21 cellular contexts compared by ENCODE assay signal in the genomic region with DNA sequence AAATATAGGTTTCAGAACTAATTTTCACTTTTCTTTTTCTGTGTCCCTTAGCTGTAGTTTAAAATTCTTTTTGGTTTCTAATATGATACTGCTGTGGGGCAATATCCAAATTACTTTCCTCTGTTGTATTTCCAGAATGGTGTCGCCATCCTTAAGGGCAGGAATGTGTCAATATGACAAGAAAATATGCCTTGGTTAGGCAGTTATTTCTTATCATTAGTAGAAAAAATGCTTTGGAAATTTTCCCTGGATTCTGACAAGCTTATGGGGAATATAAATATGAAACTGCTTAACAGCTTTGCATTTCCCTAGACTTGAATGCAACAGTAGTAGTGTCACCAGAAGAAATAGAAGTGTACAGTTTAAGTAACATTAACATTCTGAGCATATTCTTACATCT. TPM values are rescaled to one million over a fixed set of nuclear protein-coding genes. Genes with fewer than 3 reads are reported as not detected.
"Had no signal": no experiment of that assay in that cellular context is flagged by ENCODE, and none has a peak within 500 bp of the region (broad histone marks: within the 10 kb centered on the region; RNA-seq: fewer than 3 reads in every experiment).

No MANE protein-coding gene starts in this region.

- H3K27ac ChIP-seq: dorsolateral prefrontal cortex, esophagus squamous epithelium, heart left ventricle, spleen, testis, tibial nerve had no signal

- H3K27me3 ChIP-seq: dorsolateral prefrontal cortex, esophagus squamous epithelium, heart left ventricle, spleen, testis, tibial nerve had no signal

- H3K9me3 ChIP-seq: testis had no signal

- H3K4me3 ChIP-seq: dorsolateral prefrontal cortex, esophagus squamous epithelium, heart left ventricle, spleen, testis, tibial nerve had no signal

- ATAC-seq: effector memory CD8-positive, alpha-beta T cell; heart left ventricle; sciatic nerve; stimulated activated memory B cell treated with anti-CD40 and anti-IgM and Interleukin-4, amounts not matched to agents 10 μg/mL and 1 μg/mL and 100 μg/mL, for 72 hours had no signal

- DNase-seq: cortex of kidney; dorsolateral prefrontal cortex; effector memory CD8-positive, alpha-beta T cell; esophagus squamous epithelium; heart left ventricle; hippocampal formation; kidney glomerular epithelial cell; mesendoderm; naive B cell; occipital lobe; spleen; stimulated activated CD4-positive, alpha-beta T cell treated with anti-CD3 and anti-CD28 coated beads, Interleukin-15, amount 100 ng/mL, for 24 hours; stimulated activated CD4-positive, alpha-beta T cell treated with anti-CD3 and anti-CD28 coated beads, Interleukin-1b, Interleukin-23, amount 100 ng/mL, for 48 hours; stimulated activated CD4-positive, alpha-beta T cell treated with anti-CD3 and anti-CD28 coated beads, Interleukin-4, amount 100 ng/mL, for 24 hours; testis had no signal

- H3K36me3 ChIP-seq: esophagus squamous epithelium, heart left ventricle, spleen, tibial nerve had no signal

- H3K4me1 ChIP-seq: esophagus squamous epithelium, heart left ventricle, spleen, testis, tibial nerve had no signal

RNA-seq across cellular contexts. Expression of a gene that starts 29.4 kb away (rescaled TPM):
- total RNA-seq: esophagus squamous epithelium, lung microvascular endothelial cell, pulmonary artery endothelial cell, sciatic nerve, tibial nerve, ureter had no signal
